Comparison of ENCODE assay signal across 1 cellular context in genomic region chr1:21929951-21930615, GRCh38.
TF ChIP-seq lines count a peak whose summit lies in the region.

No MANE protein-coding gene starts in this region.

TF ChIP-seq in HCT116, 20 proteins besides CTCF, POLR2A, EP300 and RAD21 (continued from another document):
- TF ChIP-seq ZBTB33 (IDR thresholded peaks at IDR 0.05; ENCODE audit: extremely low read depth, insufficient replicate concordance, low read length) (no peak), ZNF274 (IDR thresholded peaks at IDR 0.05; ENCODE audit: low read depth, low read length) (no peak), TCF7L2 (IDR thresholded peaks at IDR 0.05; ENCODE audit: borderline replicate concordance, extremely low read depth, insufficient read depth, insufficient read length) (no peak), ELF1 (IDR thresholded peaks at IDR 0.05; ENCODE audit: borderline replicate concordance, low read depth) (no peak), EZH2 (IDR thresholded peaks at IDR 0.05) (no peak), CEBPB (IDR thresholded peaks at IDR 0.05; ENCODE audit: low read depth) (no peak), SP1 (IDR thresholded peaks at IDR 0.05; ENCODE audit: low read depth) (no peak), EZH2phosphoT487 (IDR thresholded peaks at IDR 0.05; ENCODE audit: borderline replicate concordance) (no peak), FOSL1 (IDR thresholded peaks at IDR 0.05; ENCODE audit: low read depth) (no peak), SRF (IDR thresholded peaks at IDR 0.05; ENCODE audit: low read depth) (no peak), POLR2AphosphoS5 (IDR thresholded peaks at IDR 0.05; ENCODE audit: low read depth, low read length) (no peak), YY1 (IDR thresholded peaks at IDR 0.05; ENCODE audit: extremely low read depth, insufficient replicate concordance, low read depth, low read length) (no peak), CBX3 (IDR thresholded peaks at IDR 0.05; ENCODE audit: low read depth) (no peak)
- TF ChIP-seq, protein P1, sequence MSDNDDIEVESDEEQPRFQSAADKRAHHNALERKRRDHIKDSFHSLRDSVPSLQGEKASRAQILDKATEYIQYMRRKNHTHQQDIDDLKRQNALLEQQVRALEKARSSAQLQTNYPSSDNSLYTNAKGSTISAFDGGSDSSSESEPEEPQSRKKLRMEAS (IDR thresholded peaks at IDR 0.05): no peak
